14 cellular contexts compared by ENCODE assay signal in the genomic region with DNA sequence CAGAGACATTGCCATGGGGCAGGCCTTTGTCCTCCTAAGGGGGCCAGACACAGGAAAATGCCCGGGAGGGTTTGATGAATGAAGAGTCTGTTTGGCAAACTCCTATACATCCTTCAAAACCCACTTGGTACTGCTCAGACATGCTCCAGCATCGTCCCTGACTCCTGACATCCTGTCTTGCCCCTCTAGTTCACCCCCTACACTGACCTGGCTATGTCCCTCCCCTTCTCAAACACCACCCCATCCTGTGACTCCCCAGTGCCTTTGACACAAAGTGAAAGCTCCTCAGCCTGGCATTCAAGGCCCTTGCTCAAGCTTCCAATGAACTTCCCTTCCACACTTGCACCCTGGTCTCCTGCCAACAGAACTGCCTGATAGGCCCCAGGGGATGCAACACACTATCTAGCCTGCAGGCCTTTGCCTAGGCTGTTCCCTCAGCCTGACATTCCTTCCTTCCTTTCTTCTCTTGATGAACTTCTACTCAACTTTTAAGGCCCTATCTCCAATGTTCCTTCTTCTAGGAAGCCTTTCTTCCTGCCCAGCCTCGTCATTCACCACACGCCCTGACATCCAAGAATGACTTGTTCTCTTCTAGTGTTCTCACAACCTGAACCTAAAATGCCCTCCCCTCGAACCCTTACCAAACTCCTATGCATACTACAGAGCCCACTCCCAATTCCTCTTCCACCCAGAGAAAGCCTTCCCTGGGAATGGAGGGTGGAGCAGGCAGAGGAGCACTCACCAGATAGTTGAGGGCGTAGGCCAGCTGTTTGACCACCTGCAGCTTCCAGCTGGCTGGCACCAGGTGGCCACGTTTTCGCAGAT. TPM values are rescaled to one million over a fixed set of nuclear protein-coding genes. Genes with fewer than 3 reads are reported as not detected.
DNase-seq lines count a peak whose midpoint lies in the region; ATAC-seq and TF ChIP-seq lines count a peak whose summit lies in the region.
"Had no signal": no experiment of that assay in that cellular context is flagged by ENCODE, and none has a peak within 500 bp of the region (broad histone marks: within the 10 kb centered on the region; RNA-seq: fewer than 3 reads in every experiment).

No MANE protein-coding gene starts in this region.

- H3K4me3 Mint-ChIP-seq in activated CD4-positive, alpha-beta T cell treated with anti-CD3 and anti-CD28 coated beads, Interleukin-2, amount 10 ng/mL, durations not matched to agents 24 days and 14 days, result no peak overlapping the region
- H3K4me3 Mint-ChIP-seq in natural killer cell, result no peak overlapping the region
- H3K4me3 Mint-ChIP-seq: nephron progenitor cell had no signal

- H3K9me3 Mint-ChIP-seq in activated CD4-positive, alpha-beta T cell treated with anti-CD3 and anti-CD28 coated beads, Interleukin-2, amount 10 ng/mL, durations not matched to agents 24 days and 14 days, result peaks cover 6% of the 10 kb centered on the region
- peaks cover 0 to 4% of the 10 kb centered on the region in 2 donors for H3K9me3 Mint-ChIP-seq in activated naive CD4-positive, alpha-beta T cell treated with anti-CD3 and anti-CD28 coated beads, Interleukin-2, amount 50 U/mL, for 72 hours
- H3K9me3 Mint-ChIP-seq in natural killer cell, result no peaks in the 10 kb centered on the region
- H3K9me3 Mint-ChIP-seq: nephron progenitor cell had no signal

- H3K36me3 Mint-ChIP-seq in activated CD4-positive, alpha-beta T cell treated with anti-CD3 and anti-CD28 coated beads, Interleukin-2, amount 10 ng/mL, durations not matched to agents 24 days and 14 days (ENCODE audit: low read depth), result peaks cover 91% of the 10 kb centered on the region
- peaks cover 34 to 69% of the 10 kb centered on the region in 2 donors for H3K36me3 Mint-ChIP-seq in activated naive CD4-positive, alpha-beta T cell treated with anti-CD3 and anti-CD28 coated beads, Interleukin-2, amount 50 U/mL, for 72 hours
- peaks cover 14% of the 10 kb centered on the region for H3K36me3 Mint-ChIP-seq in natural killer cell

- H3K4me1 Mint-ChIP-seq in activated CD4-positive, alpha-beta T cell treated with anti-CD3 and anti-CD28 coated beads, Interleukin-2, amount 10 ng/mL, durations not matched to agents 24 days and 14 days, result peaks cover 16% of the 10 kb centered on the region
- peaks cover 6 to 17% of the 10 kb centered on the region in 2 donors for H3K4me1 Mint-ChIP-seq in natural killer cell

- peak overlapping the region; percentile 54 for H3K27ac Mint-ChIP-seq in activated CD4-positive, alpha-beta T cell treated with anti-CD3 and anti-CD28 coated beads, Interleukin-2, amount 10 ng/mL, durations not matched to agents 24 days and 14 days
- H3K27ac Mint-ChIP-seq in activated naive CD4-positive, alpha-beta T cell treated with anti-CD3 and anti-CD28 coated beads, Interleukin-2, amount 50 U/mL, for 72 hours, result peak overlapping the region; percentile 20 to 81
- H3K27ac Mint-ChIP-seq in natural killer cell, result peak overlapping the region; percentile 25 to 66
- H3K27ac Mint-ChIP-seq: nephron progenitor cell had no signal

- ATAC-seq in activated naive CD4-positive, alpha-beta T cell treated with anti-CD3 and anti-CD28 coated beads, Interleukin-2, amount 50 U/mL, for 72 hours, result no peak
- ATAC-seq in natural killer cell (no peak), GM21723 (IDR thresholded peaks at IDR 0.05; ENCODE audit: unreplicated experiment) (no peak)
- ATAC-seq: foreskin keratinocyte, lower lobe of right lung had no signal

- intact Hi-C loops in activated CD4-positive, alpha-beta T cell treated with anti-CD3 and anti-CD28 coated beads, Interleukin-2, amount 10 ng/mL, durations not matched to agents 24 days and 14 days (cut with micrococcal nuclease), result no loop called here
- intact Hi-C loops in natural killer cell (cut with micrococcal nuclease), result no loop called here

- no peak for TF ChIP-seq CTCF in natural killer cell (IDR thresholded peaks at IDR 0.05)

- no peak for DNase-seq in activated CD4-positive, alpha-beta T cell treated with anti-CD3 and anti-CD28 coated beads, Interleukin-2, amount 10 ng/mL, durations not matched to agents 24 days and 14 days
- DNase-seq in activated CD4-positive, alpha-beta T cell treated with anti-CD3 and anti-CD28 coated beads, Interleukin-2, amount 50 U/mL, for 1 hour, result no peak
- peak; percentile 14 for DNase-seq in EH (ENCODE audit: low read depth)
- no peak for DNase-seq in activated naive CD4-positive, alpha-beta T cell treated with anti-CD3 and anti-CD28 coated beads, Interleukin-2, amount 50 U/mL, for 72 hours (ENCODE audit: low spot score in 2 of 2)
- no peak for DNase-seq in natural killer cell
- DNase-seq in NCI-H82 treated with DMSO at 0.1 percent for 48 hours (lab: John Stamatoyannopoulos, UW; ENCODE audit: unreplicated experiment), result no peak
- no peak for DNase-seq in NCI-H1694 treated with DMSO at 0.1 percent for 48 hours (lab: John Stamatoyannopoulos, UW)
- DNase-seq: lower lobe of right lung, nephron progenitor cell, SJCRH30 had no signal

- no peaks in the 10 kb centered on the region for H3K27me3 Mint-ChIP-seq in activated CD4-positive, alpha-beta T cell treated with anti-CD3 and anti-CD28 coated beads, Interleukin-2, amount 10 ng/mL, durations not matched to agents 24 days and 14 days
- H3K27me3 Mint-ChIP-seq in natural killer cell (ENCODE audit: low read depth in 2 of 2), result no peaks in the 10 kb centered on the region

RNA-seq across cellular contexts. Expression of a gene that starts 12.4 kb away (rescaled TPM):
- 226 and 239 TPM in 2 replicates for total RNA-seq in activated CD4-positive, alpha-beta T cell treated with anti-CD3 and anti-CD28 coated beads, Interleukin-2, amount 10 ng/mL, durations not matched to agents 24 days and 14 days
- total RNA-seq in activated naive CD4-positive, alpha-beta T cell treated with anti-CD3 and anti-CD28 coated beads, Interleukin-2, amount 50 U/mL, for 72 hours, result 100 to 1,000 TPM; 204 to 237 TPM
- total RNA-seq in natural killer cell, result 100 to 1,000 TPM in 1 of 3 donors, 10 to 100 TPM in 2; 72.1 to 105 (median 96.1) TPM

RNA-seq across cellular contexts. Expression of a gene that starts 14.1 kb away (rescaled TPM):
- total RNA-seq in activated CD4-positive, alpha-beta T cell treated with anti-CD3 and anti-CD28 coated beads, Interleukin-2, amount 10 ng/mL, durations not matched to agents 24 days and 14 days, result 5.9 and 8.7 TPM in 2 replicates
- total RNA-seq in activated naive CD4-positive, alpha-beta T cell treated with anti-CD3 and anti-CD28 coated beads, Interleukin-2, amount 50 U/mL, for 72 hours, result 10 to 100 TPM in 1 of 2 donors, 1 to 10 TPM in 1; 6.3 to 10.5 TPM
- total RNA-seq in natural killer cell, result 1 to 10 TPM; 1.5 to 2.9 (median 1.7) TPM
- total RNA-seq: HepG2, lower lobe of right lung, right atrium auricular region, SJCRH30 had no signal

RNA-seq across cellular contexts. Expression of a gene that starts 24.3 kb away (rescaled TPM):
- 2,698 and 2,718 TPM in 2 replicates for total RNA-seq in activated CD4-positive, alpha-beta T cell treated with anti-CD3 and anti-CD28 coated beads, Interleukin-2, amount 10 ng/mL, durations not matched to agents 24 days and 14 days
- total RNA-seq in activated naive CD4-positive, alpha-beta T cell treated with anti-CD3 and anti-CD28 coated beads, Interleukin-2, amount 50 U/mL, for 72 hours, result 1,000 to 10,000 TPM; 3,079 to 3,707 TPM
- total RNA-seq in natural killer cell, result 1,000 to 10,000 TPM; 1,015 to 1,285 (median 1,208) TPM

RNA-seq across cellular contexts. Expression of a gene that starts 36.4 kb away (rescaled TPM):
- 1.1 and 1.5 TPM in 2 replicates for total RNA-seq in activated CD4-positive, alpha-beta T cell treated with anti-CD3 and anti-CD28 coated beads, Interleukin-2, amount 10 ng/mL, durations not matched to agents 24 days and 14 days
- total RNA-seq in activated naive CD4-positive, alpha-beta T cell treated with anti-CD3 and anti-CD28 coated beads, Interleukin-2, amount 50 U/mL, for 72 hours, result 1 to 10 TPM; 1.5 to 2.0 TPM
- under 1 TPM; 0.25 to 0.43 (median 0.26) TPM for total RNA-seq in natural killer cell
- total RNA-seq: HepG2, right atrium auricular region, SJCRH30 had no signal

RNA-seq across cellular contexts. Expression of a gene that starts 40.5 kb away (rescaled TPM):
- not detected in 2 replicates for total RNA-seq in activated CD4-positive, alpha-beta T cell treated with anti-CD3 and anti-CD28 coated beads, Interleukin-2, amount 10 ng/mL, durations not matched to agents 24 days and 14 days
- under 1 TPM; 0.30 to 0.41 TPM for total RNA-seq in activated naive CD4-positive, alpha-beta T cell treated with anti-CD3 and anti-CD28 coated beads, Interleukin-2, amount 50 U/mL, for 72 hours
- total RNA-seq in natural killer cell, result not detected
- total RNA-seq: right atrium auricular region, SJCRH30 had no signal
